In genomic region chr10:70816220-70816894, GRCh38 we compare ENCODE assay signal across 8 cellular contexts. TPM values are rescaled to one million over a fixed set of nuclear protein-coding genes. Genes with fewer than 3 reads are reported as not detected.
DNase-seq lines count a peak whose midpoint lies in the region; ATAC-seq and TF ChIP-seq lines count a peak whose summit lies in the region.

No MANE protein-coding gene starts in this region.

- H3K4me3 Mint-ChIP-seq in endothelial cell (ENCODE audit: unreplicated experiment) = peak overlapping the region; percentile 96

- H3K36me3 ChIP-seq in mesodermal cell (ENCODE audit: control insufficient read depth, insufficient read depth, low read length) = peaks cover 41% of the 10 kb centered on the region

- H3K27me3 Mint-ChIP-seq in endothelial cell (ENCODE audit: unreplicated experiment) = peaks cover 3% of the 10 kb centered on the region

- DNase-seq in AG09319 (ENCODE audit: extremely low read depth, low read depth) (peak; percentile 76), NCI-H774 (lab: John Stamatoyannopoulos, UW) (peak; percentile 67), activated T-cell treated with anti-CD3 and anti-CD28 coated beads for 24 hours (ENCODE audit: low read depth) (peak; percentile 20), endothelial cell (ENCODE audit: low spot score) (peak; percentile 71)
- peak; percentile 35 for DNase-seq in stimulated activated CD8-positive, alpha-beta memory T cell treated with anti-CD3 and anti-CD28 coated beads, Interleukin-4, amount 100 ng/mL, for 24 hours (ENCODE audit: low read depth)

- peak; percentile 45 for ATAC-seq in GM18867 (IDR thresholded peaks at IDR 0.05; ENCODE audit: unreplicated experiment)
- peak; percentile 41 for ATAC-seq in HG03135 (IDR thresholded peaks at IDR 0.05; ENCODE audit: unreplicated experiment)

- peaks cover 11% of the 10 kb centered on the region for H3K4me1 ChIP-seq in mesodermal cell (ENCODE audit: control insufficient read depth, insufficient read depth, low read length, poor library complexity, severe bottlenecking)

- H3K9me3 ChIP-seq in mesodermal cell (ENCODE audit: control insufficient read depth, low read length) = no peaks in the 10 kb centered on the region

- 1% methylated on average over 25 to 33 of the region's 43 CpGs for WGBS in mesodermal cell (ENCODE audit: insufficient coverage in 2 of 2), 2 experiments

- peaks cover 16% of the 10 kb centered on the region for H3K36me3 Mint-ChIP-seq in endothelial cell (ENCODE audit: low read depth, unreplicated experiment)

- peak overlapping the region; percentile 72 for H3K4me3 ChIP-seq in mesodermal cell (ENCODE audit: extremely low read depth, insufficient read depth, low read length, poor library complexity, severe bottlenecking)

- peaks cover 28% of the 10 kb centered on the region for H3K4me1 Mint-ChIP-seq in endothelial cell (ENCODE audit: unreplicated experiment)

- H3K9me3 Mint-ChIP-seq in endothelial cell (ENCODE audit: unreplicated experiment) = no peaks in the 10 kb centered on the region

- H3K27ac Mint-ChIP-seq in endothelial cell (ENCODE audit: unreplicated experiment) = peak overlapping the region; percentile 77

- no peak; the same call in 1 of the 2 replicates for TF ChIP-seq CTCF in AG09319 (IDR thresholded peaks at IDR 0.05; ENCODE audit: low read depth, low read length)
- TF ChIP-seq CTCF in endothelial cell (IDR thresholded peaks at IDR 0.05; ENCODE audit: unreplicated experiment) = no peak

- H3K27ac ChIP-seq in mesodermal cell (ENCODE audit: low read depth, low read length, severe bottlenecking) = peak overlapping the region; percentile 89

RNA-seq across cellular contexts. Expression of gene SGPL1, which starts 0.6 kb away (rescaled TPM):
- 59.0 TPM for total RNA-seq in endothelial cell (ENCODE audit: unreplicated experiment)
- polyA plus RNA-seq in mesodermal cell (2013, experiment 1 of 2) = 34.4 TPM
- polyA plus RNA-seq in mesodermal cell (2013, experiment 2 of 2) = 33.2 TPM

RNA-seq across cellular contexts. Expression of gene TBATA, which starts 31.2 kb away (rescaled TPM):
- total RNA-seq in endothelial cell (ENCODE audit: unreplicated experiment) = not detected
- polyA plus RNA-seq in mesodermal cell (2013, experiment 1 of 2) = not detected
- polyA plus RNA-seq in mesodermal cell (2013, experiment 2 of 2) = not detected

Comparison
In these comparisons a context has a peak if more than half of its experiments do, and no peak if none do; other contexts are left out.
1. Peak in every context shown above with its lines: DNase-seq, ATAC-seq, H3K4me3 ChIP-seq and H3K27ac ChIP-seq.
2. DNase-seq: peak in every context shown above with its lines; median percentile 76 in AG09319; 71 in endothelial cell; 67 in NCI-H774; 35 in stimulated activated CD8-positive, alpha-beta memory T cell treated with anti-CD3 and anti-CD28 coated beads, Interleukin-4, amount 100 ng/mL, for 24 hours; 20 in activated T-cell treated with anti-CD3 and anti-CD28 coated beads for 24 hours.